In the genomic region with DNA sequence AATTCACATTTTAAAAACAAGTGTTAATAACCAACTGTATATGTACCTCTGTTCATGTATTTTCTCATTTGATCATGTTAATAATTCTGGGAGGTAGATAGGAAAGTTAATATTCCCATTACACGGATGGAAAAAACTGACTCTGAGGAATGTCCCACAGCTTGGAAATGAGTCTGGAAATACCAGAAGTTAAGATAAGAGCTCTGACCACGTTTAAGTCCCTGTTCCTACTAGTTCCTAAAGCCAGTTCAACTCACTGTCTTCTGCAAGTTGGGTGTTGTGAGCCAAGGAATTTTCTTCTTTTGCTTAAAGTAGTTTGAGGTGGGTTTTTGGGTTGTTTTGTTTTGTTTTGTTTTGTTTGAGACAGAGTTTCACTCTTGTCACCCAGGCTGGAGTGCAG, we compare ENCODE assay signal across 21 cellular contexts.
DNase-seq lines count a peak whose midpoint lies in the region; ATAC-seq, FAIRE-seq and TF ChIP-seq lines count a peak whose summit lies in the region.
"Had no signal": no experiment of that assay in that cellular context is flagged by ENCODE, and none has a peak within 500 bp of the region (broad histone marks: within the 10 kb centered on the region; RNA-seq: fewer than 3 reads in every experiment).

No MANE protein-coding gene starts in this region.

- BruUV-seq in IMR-90 (replicated peaks; lab: Mats Ljungman, UMichigan) (no TSS peak), HepG2 (replicated peaks; lab: Mats Ljungman, UMichigan) (no TSS peak)

- H3K27ac Mint-ChIP-seq in activated CD4-positive, alpha-beta T cell treated with anti-CD3 and anti-CD28 coated beads, Interleukin-2, amount 10 ng/mL, durations not matched to agents 24 days and 14 days = peak overlapping the region; percentile 49
- H3K27ac Mint-ChIP-seq: CD14-positive monocyte had no signal

- H3K27ac ChIP-seq in IMR-90 (ENCODE audit: insufficient read depth, low read length) = no peak overlapping the region
- peak overlapping the region; percentile 98 for H3K27ac ChIP-seq in brain microvascular endothelial cell
- H3K27ac ChIP-seq in HepG2 (ENCODE audit: extremely low read length, insufficient read depth, low read length) = no peak overlapping the region
- no peak overlapping the region for H3K27ac ChIP-seq in kidney (ENCODE audit: low read depth in 2 of 2, low read length in 2 of 2)
- H3K27ac ChIP-seq: Peyer's patch had no signal

- peak overlapping the region; percentile 84 for H3K4ac ChIP-seq in IMR-90 (ENCODE audit: low read depth, low read length)

- peaks cover 0 to 20% of the 10 kb centered on the region in 2 experiments; a peak in 2 of 4 replicates for H3K79me1 ChIP-seq in IMR-90 (ENCODE audit: low read depth in 1 of 2, low read length in 2 of 2)

- POLR2A ChIA-PET in IMR-90 (lab: Charles Lee; ENCODE audit: unreplicated experiment) (no interaction called here), HepG2 (lab: Yijun Ruan, JAX) (interaction anchor here (0.7 to 2.3 kb wide), 2 partner anchors 12 to 73 kb away, joined by 3 to 9 read pairs; no protein-coding TSS in a partner anchor)

- in situ Hi-C loops in IMR-90 (cut with MboI; ENCODE audit: low sequenced_read_pairs) = no loop called here
- in situ Hi-C loops in brain microvascular endothelial cell (cut with HindIII; ENCODE audit: low pct_ligation_motif_present, low sequenced_read_pairs) = no loop called here
- in situ Hi-C loops in HepG2 (cut with HindIII; ENCODE audit: extremely low pct_ligation_motif_present, low pct_unique_long_range_greater_than_20kb) = loop anchor here (25.0 kb wide), 1 partner anchor 139 kb away; no protein-coding TSS in a partner anchor

- no peak overlapping the region for H3K9ac ChIP-seq in IMR-90 (ENCODE audit: low read depth, low read length)
- no peak overlapping the region for H3K9ac ChIP-seq in HepG2 (ENCODE audit: insufficient read depth, low read depth, low read length)
- H3K9ac ChIP-seq in kidney (ENCODE audit: low read length in 2 of 2) = no peak overlapping the region

- intact Hi-C loops in activated CD4-positive, alpha-beta T cell treated with anti-CD3 and anti-CD28 coated beads, Interleukin-2, amount 10 ng/mL, durations not matched to agents 24 days and 14 days (cut with micrococcal nuclease) = loop anchor here (5.0 kb wide), 1 partner anchor 71 kb away; no protein-coding TSS in a partner anchor
- intact Hi-C loops in IMR-90 (cut with micrococcal nuclease) (no loop called here), HepG2 (cut with micrococcal nuclease; ENCODE audit: unreplicated experiment) (no loop called here), kidney (cut with DNase I) (no loop called here)

- peak overlapping the region; percentile 36 for H2BK5ac ChIP-seq in IMR-90 (ENCODE audit: low read depth, low read length, poor library complexity, severe bottlenecking)

- H2AK9ac ChIP-seq in IMR-90 (replicated peaks; ENCODE audit: low read depth, low read length, poor library complexity) = no peak overlapping the region

- H3K4me1 ChIP-seq in IMR-90 (ENCODE audit: control insufficient read depth, insufficient read depth, low read length) (peaks cover 30% of the 10 kb centered on the region), HepG2 (ENCODE audit: insufficient read depth, low read length) (peaks cover 31% of the 10 kb centered on the region), kidney (ENCODE audit: control insufficient read depth in 1 of 2, insufficient read depth in 1 of 2, low read depth in 1 of 2, low read length in 2 of 2) (no peaks in the 10 kb centered on the region)
- H3K4me1 ChIP-seq: Peyer's patch had no signal

- DNase-seq in activated CD4-positive, alpha-beta T cell treated with anti-CD3 and anti-CD28 coated beads, Interleukin-2, amount 10 ng/mL, durations not matched to agents 24 days and 14 days = no peak
- DNase-seq in activated CD4-positive, alpha-beta T cell treated with anti-CD3 and anti-CD28 coated beads, Interleukin-2, amount 50 U/mL, for 1 hour = no peak
- no peak for DNase-seq in IMR-90
- no peak for DNase-seq in brain microvascular endothelial cell
- peak; percentile 12 for DNase-seq in kidney tubule cell (ENCODE audit: low spot score)
- no peak for DNase-seq in HepG2 (ENCODE audit: low spot score)
- DNase-seq in kidney = no peak
- DNase-seq: AML-193, GF-D8, GOT3, HFFc6, NCI-H1105 treated with DMSO at 0.1 percent for 48 hours, NCI-H1694 treated with DMSO at 0.1 percent for 48 hours, NCI-H226, NCI-H524 treated with DMSO at 0.1 percent for 48 hours, Peyer's patch, SHP77 had no signal

- H4K91ac ChIP-seq in IMR-90 (ENCODE audit: insufficient read depth, low read depth, low read length) = peak overlapping the region; percentile 49

- dilution Hi-C loops in IMR-90 (cut with HindIII; ENCODE audit: low sequenced_read_pairs, unreplicated experiment) = no loop called here

- H3K27me3 ChIP-seq in IMR-90 (ENCODE audit: control insufficient read depth, insufficient read depth, low read length) (no peaks in the 10 kb centered on the region), brain microvascular endothelial cell (replicated peaks) (no peaks in the 10 kb centered on the region), HepG2 (ENCODE audit: control insufficient read depth in 1 of 2, insufficient read depth in 2 of 2, low read length in 2 of 2) (no peaks in the 10 kb centered on the region)
- H3K27me3 ChIP-seq: Peyer's patch had no signal

- H3K36me3 Mint-ChIP-seq in activated CD4-positive, alpha-beta T cell treated with anti-CD3 and anti-CD28 coated beads, Interleukin-2, amount 10 ng/mL, durations not matched to agents 24 days and 14 days (ENCODE audit: low read depth) = peaks cover 2% of the 10 kb centered on the region
- H3K36me3 Mint-ChIP-seq: CD14-positive monocyte, IgD-negative memory B cell had no signal

- peak overlapping the region; percentile 36; the same call in 1 of the 2 replicates for H3K23ac ChIP-seq in IMR-90 (ENCODE audit: low read depth, low read length)

- no peak overlapping the region for H3K56ac ChIP-seq in IMR-90 (ENCODE audit: extremely low read depth, insufficient read depth, low read length)

- H2AFZ ChIP-seq in IMR-90 (replicated peaks; ENCODE audit: low read length, poor library complexity) (no peak overlapping the region), HepG2 (ENCODE audit: low read length) (no peak overlapping the region)

- H3K4me2 ChIP-seq in IMR-90 (ENCODE audit: low read depth, low read length) (no peak overlapping the region), HepG2 (ENCODE audit: low read depth, low read length) (no peak overlapping the region)

- peak overlapping the region; percentile 58; the same call in 1 of the 2 replicates for H4K5ac ChIP-seq in IMR-90 (ENCODE audit: low read depth, low read length)

- CTCF ChIA-PET in IMR-90 (lab: Yijun Ruan, JAX) = no interaction called here
- CTCF ChIA-PET in HepG2 (lab: Yijun Ruan, JAX; ENCODE audit: low intra/inter-chr PET ratio, low total read pairs) = no interaction called here

- WGBS in IMR-90 (ENCODE audit: extremely low coverage in 2 of 2, insufficient read length in 1 of 2), 2 experiments = no CpG with 5 or more reads among the region's 2 CpGs
- 62% methylated on average over 2 of the region's 2 CpGs for WGBS in HepG2 (ENCODE audit: low lambda C conversion rate)

- peaks cover 37% of the 10 kb centered on the region for H3K4me1 Mint-ChIP-seq in activated CD4-positive, alpha-beta T cell treated with anti-CD3 and anti-CD28 coated beads, Interleukin-2, amount 10 ng/mL, durations not matched to agents 24 days and 14 days
- H3K4me1 Mint-ChIP-seq: CD14-positive monocyte had no signal

- no peak for FAIRE-seq in HepG2 (lab: Jason Lieb, UNC)
- no peak for FAIRE-seq in kidney (lab: Jason Lieb, UNC)
- FAIRE-seq: GM12892 had no signal

- TF ChIP-seq POLR2A in IMR-90 (IDR thresholded peaks at IDR 0.05; ENCODE audit: low read depth, low read length) (no peak), HepG2 (IDR thresholded peaks at IDR 0.05; ENCODE audit: insufficient read depth in 1 of 2, low read depth in 2 of 2, low read length in 2 of 2) (no peak)

- H3K14ac ChIP-seq in IMR-90 (replicated peaks; ENCODE audit: low read depth, low read length) = peak overlapping the region; percentile 64

- no peak for ATAC-seq in IMR-90 (ENCODE audit: low read depth)
- ATAC-seq in HepG2 = no peak
- ATAC-seq in esophagus mucosa = no peak

- peak overlapping the region; percentile 64; the same call in 2 of the 3 replicates for H2BK15ac ChIP-seq in IMR-90 (ENCODE audit: low read depth, low read length)

- H3K9me3 ChIP-seq in IMR-90 (ENCODE audit: control insufficient read depth, insufficient read depth, low read length) = peaks cover 7% of the 10 kb centered on the region; the same call in 1 of the 2 replicates
- H3K9me3 ChIP-seq in HepG2 (ENCODE audit: low read length) = no peaks in the 10 kb centered on the region
- no peaks in the 10 kb centered on the region for H3K9me3 ChIP-seq in kidney (ENCODE audit: control insufficient read depth in 1 of 2, low read length in 2 of 2)
- H3K9me3 ChIP-seq: Peyer's patch had no signal

- H3K4me3 ChIP-seq in IMR-90 (ENCODE audit: insufficient read depth, low read depth, low read length) (no peak overlapping the region), brain microvascular endothelial cell (ENCODE audit: low read depth, low read length) (no peak overlapping the region), HepG2 (replicated peaks in 1 of 3; ENCODE audit: insufficient read depth in 1 of 3, low read depth in 2 of 3, low read length in 3 of 3) (no peak overlapping the region), kidney (ENCODE audit: low read length in 2 of 2) (no peak overlapping the region)
- H3K4me3 ChIP-seq: Peyer's patch had no signal

- TF ChIP-seq RAD21 in IMR-90 (IDR thresholded peaks at IDR 0.05; ENCODE audit: low read length) = no peak
- no peak for TF ChIP-seq RAD21 in HepG2 (CRISPR knock-in tag; IDR thresholded peaks at IDR 0.05)

- H4K8ac ChIP-seq in IMR-90 (ENCODE audit: low read depth in 2 of 2, low read length in 2 of 2) = peak overlapping the region; percentile 9 to 55

- peaks cover 17% of the 10 kb centered on the region for H3K9me3 Mint-ChIP-seq in activated CD4-positive, alpha-beta T cell treated with anti-CD3 and anti-CD28 coated beads, Interleukin-2, amount 10 ng/mL, durations not matched to agents 24 days and 14 days
- H3K9me3 Mint-ChIP-seq: HFFc6 had no signal

- H3K36me3 ChIP-seq in IMR-90 (ENCODE audit: control insufficient read depth, insufficient read depth, low read length) (no peaks in the 10 kb centered on the region), brain microvascular endothelial cell (replicated peaks) (no peaks in the 10 kb centered on the region), HepG2 (replicated peaks in 1 of 2; ENCODE audit: control insufficient read depth in 1 of 2, insufficient read depth in 2 of 2, low read length in 2 of 2) (no peaks in the 10 kb centered on the region), kidney (ENCODE audit: control insufficient read depth in 1 of 2, insufficient read depth in 2 of 2, low read length in 2 of 2) (no peaks in the 10 kb centered on the region)
- H3K36me3 ChIP-seq: Peyer's patch had no signal

- peak overlapping the region; percentile 84 for H3K18ac ChIP-seq in IMR-90 (ENCODE audit: low read depth, low read length)

- peaks cover 19% of the 10 kb centered on the region for H3K9me1 ChIP-seq in IMR-90 (ENCODE audit: insufficient read depth, low read length)

- no peak overlapping the region for H3K4me3 Mint-ChIP-seq in activated CD4-positive, alpha-beta T cell treated with anti-CD3 and anti-CD28 coated beads, Interleukin-2, amount 10 ng/mL, durations not matched to agents 24 days and 14 days
- H3K4me3 Mint-ChIP-seq: CD14-positive monocyte, HFFc6, IgD-negative memory B cell had no signal

- peak overlapping the region; percentile 84 for H2BK120ac ChIP-seq in IMR-90 (ENCODE audit: low read depth, low read length)

- peak overlapping the region; percentile 72 for H2BK20ac ChIP-seq in IMR-90 (ENCODE audit: low read depth, low read length)

- no peaks in the 10 kb centered on the region for H3K27me3 Mint-ChIP-seq in activated CD4-positive, alpha-beta T cell treated with anti-CD3 and anti-CD28 coated beads, Interleukin-2, amount 10 ng/mL, durations not matched to agents 24 days and 14 days

- no peak for TF ChIP-seq EP300 in HepG2 (IDR thresholded peaks at IDR 0.05; ENCODE audit: low read depth in 2 of 2, low read length in 2 of 2)
- TF ChIP-seq EP300 in HepG2 (CRISPR knock-in tag; IDR thresholded peaks at IDR 0.05; ENCODE audit: borderline replicate concordance) = no peak

- TF ChIP-seq CTCF in IMR-90 (conservative IDR thresholded peaks at IDR 0.05; ENCODE audit: low read depth, low read length) (no peak), brain microvascular endothelial cell (IDR thresholded peaks at IDR 0.05; ENCODE audit: low read depth, low read length, missing control alignments) (no peak), HepG2 (CRISPR knock-in tag; IDR thresholded peaks at IDR 0.05) (no peak), kidney (IDR thresholded peaks at IDR 0.05; ENCODE audit: borderline replicate concordance, extremely low read depth, insufficient read depth) (no peak)

- no peaks in the 10 kb centered on the region for H3K79me2 ChIP-seq in HepG2 (ENCODE audit: insufficient read depth, low read length)

- peak overlapping the region; percentile 55 for H2AK5ac ChIP-seq in IMR-90 (ENCODE audit: low read depth, low read length)

- H4K20me1 ChIP-seq in IMR-90 (ENCODE audit: insufficient read depth, low read length) = no peaks in the 10 kb centered on the region
- no peaks in the 10 kb centered on the region for H4K20me1 ChIP-seq in HepG2 (ENCODE audit: insufficient read depth, low read length)
